13 cellular contexts compared by ENCODE assay signal in genomic region chr11:69300124-69301032, GRCh38. TPM values are rescaled to one million over a fixed set of nuclear protein-coding genes. Genes with fewer than 3 reads are reported as not detected.
DNase-seq lines count a peak whose midpoint lies in the region; ATAC-seq and TF ChIP-seq lines count a peak whose summit lies in the region.
"Had no signal": no experiment of that assay in that cellular context is flagged by ENCODE, and none has a peak within 500 bp of the region (broad histone marks: within the 10 kb centered on the region; RNA-seq: fewer than 3 reads in every experiment).

No MANE protein-coding gene starts in this region.

- peak overlapping the region in 2 of 8 donors; percentile 61 to 70 for H3K4me3 Mint-ChIP-seq in naive B cell
- H3K4me3 Mint-ChIP-seq: activated CD4-positive, alpha-beta memory T cell treated with anti-CD3 and anti-CD28 coated beads, Interleukin-2, amount 10 ng/mL, durations not matched to agents 7 days and 5 days; mesothelial cell of epicardium had no signal

- in situ Hi-C loops in IMR-90 (cut with MboI; ENCODE audit: low sequenced_read_pairs) = loop anchor here (5.0 kb wide), 1 partner anchor 342 kb away; the partner anchor contains the start of gene CCND1

- no peaks in the 10 kb centered on the region for H3K27me3 Mint-ChIP-seq in naive B cell

- intact Hi-C loops in IMR-90 (cut with micrococcal nuclease) (loop anchor here (1.0 kb wide), 1 partner anchor 197 kb away; no protein-coding TSS in a partner anchor), sigmoid colon (cut with DNase I) (no loop called here), left lung (cut with DNase I) (no loop called here)

- H3K4me3 ChIP-seq in IMR-90 (ENCODE audit: insufficient read depth, low read depth, low read length) = no peak overlapping the region
- no peak overlapping the region for H3K4me3 ChIP-seq in adipocyte (ENCODE audit: low read length)
- no peak overlapping the region for H3K4me3 ChIP-seq in sigmoid colon
- H3K4me3 ChIP-seq in left lung = no peak overlapping the region
- H3K4me3 ChIP-seq: right lobe of liver had no signal

- dilution Hi-C loops in IMR-90 (cut with HindIII; ENCODE audit: low sequenced_read_pairs, unreplicated experiment) = no loop called here

- no peaks in the 10 kb centered on the region; the same call in 1 of the 2 replicates for H4K20me1 ChIP-seq in IMR-90 (ENCODE audit: insufficient read depth, low read length)

- peak overlapping the region; percentile 100 for H2BK20ac ChIP-seq in IMR-90 (ENCODE audit: low read depth, low read length)

- peak overlapping the region; percentile 67; the same call in 1 of the 2 replicates for H3K18ac ChIP-seq in IMR-90 (ENCODE audit: low read depth, low read length)

- H3K4me2 ChIP-seq in IMR-90 (ENCODE audit: low read depth, low read length) = no peak overlapping the region

- no peak for TF ChIP-seq EP300 in sigmoid colon (IDR thresholded peaks at IDR 0.05)

- no peak for TF ChIP-seq POLR2A in IMR-90 (IDR thresholded peaks at IDR 0.05; ENCODE audit: low read depth, low read length)
- TF ChIP-seq POLR2A in sigmoid colon (IDR thresholded peaks at IDR 0.05) = no peak

- H3K9me3 ChIP-seq in IMR-90 (ENCODE audit: control insufficient read depth, insufficient read depth, low read length) (no peaks in the 10 kb centered on the region), adipocyte (ENCODE audit: control insufficient read depth, low read length) (no peaks in the 10 kb centered on the region), sigmoid colon (no peaks in the 10 kb centered on the region), left lung (no peaks in the 10 kb centered on the region)
- H3K9me3 ChIP-seq: right lobe of liver had no signal

- peaks cover 55% of the 10 kb centered on the region for H3K4me1 ChIP-seq in IMR-90 (ENCODE audit: control insufficient read depth, insufficient read depth, low read length)
- H3K4me1 ChIP-seq in adipocyte (ENCODE audit: control insufficient read depth, insufficient read depth, low read length) = peaks cover 68% of the 10 kb centered on the region
- H3K4me1 ChIP-seq in sigmoid colon = peaks cover 0 to 39% (median 31%) of the 10 kb centered on the region in 4 donors
- peaks cover 36 to 72% of the 10 kb centered on the region in 2 donors for H3K4me1 ChIP-seq in left lung

- DNase-seq in CMK (ENCODE audit: low read depth) (peak; percentile 55), IMR-90 (peak; percentile 61), adipocyte (ENCODE audit: low read depth) (peak; percentile 37), naive B cell (no peak), sigmoid colon (no peak), NCI-H2196 (lab: John Stamatoyannopoulos, UW; ENCODE audit: unreplicated experiment) (no peak), left lung (no peak), NCI-H2196 treated with DMSO at 0.1 percent for 48 hours (lab: John Stamatoyannopoulos, UW; ENCODE audit: unreplicated experiment) (no peak)
- DNase-seq: activated CD4-positive, alpha-beta memory T cell treated with anti-CD3 and anti-CD28 coated beads, Interleukin-2, amount 10 ng/mL, durations not matched to agents 7 days and 5 days; NCI-H2107; right lobe of liver; Right ventricle myocardium superior had no signal

- H3K79me1 ChIP-seq in IMR-90 (ENCODE audit: low read depth in 1 of 2, low read length in 2 of 2) = peaks cover 12 to 76% of the 10 kb centered on the region in 2 experiments; a peak in 3 of 4 replicates

- H2AFZ ChIP-seq in IMR-90 (replicated peaks; ENCODE audit: low read length, poor library complexity) = peak overlapping the region; percentile 74

- BruUV-seq in IMR-90 (replicated peaks; lab: Mats Ljungman, UMichigan) = no TSS peak

- peak overlapping the region; percentile 99 for H2AK5ac ChIP-seq in IMR-90 (ENCODE audit: low read depth, low read length)

- H4K91ac ChIP-seq in IMR-90 (ENCODE audit: insufficient read depth, low read depth, low read length) = peak overlapping the region; percentile 98

- no peak for TF ChIP-seq RAD21 in IMR-90 (IDR thresholded peaks at IDR 0.05; ENCODE audit: low read length)

- H3K27ac ChIP-seq in IMR-90 (ENCODE audit: insufficient read depth, low read length) (peak overlapping the region; percentile 69), sigmoid colon (no peak overlapping the region), left lung (peak overlapping the region in 1 of 2 donors; percentile 18)
- H3K27ac ChIP-seq: right lobe of liver had no signal

- peak overlapping the region; percentile 100 for H2AK9ac ChIP-seq in IMR-90 (replicated peaks; ENCODE audit: low read depth, low read length, poor library complexity)

- peak overlapping the region; percentile 99 for H2BK120ac ChIP-seq in IMR-90 (ENCODE audit: low read depth, low read length)

- peaks cover 48 to 68% (median 64%) of the 10 kb centered on the region in 3 donors for H3K4me1 Mint-ChIP-seq in naive B cell

- CTCF ChIA-PET in IMR-90 (lab: Yijun Ruan, JAX) = no interaction called here

- no peaks in the 10 kb centered on the region for H3K36me3 Mint-ChIP-seq in naive B cell
- H3K36me3 Mint-ChIP-seq: mesothelial cell of epicardium had no signal

- H3K14ac ChIP-seq in IMR-90 (replicated peaks; ENCODE audit: low read depth, low read length) = peak overlapping the region; percentile 96

- peak overlapping the region; percentile 91; the same call in 2 of the 3 replicates for H2BK15ac ChIP-seq in IMR-90 (ENCODE audit: low read depth, low read length)

- peaks cover 38% of the 10 kb centered on the region for H3K9me1 ChIP-seq in IMR-90 (ENCODE audit: insufficient read depth, low read length)

- H3K9ac ChIP-seq in IMR-90 (ENCODE audit: low read depth, low read length) (no peak overlapping the region), adipocyte (ENCODE audit: low read length) (peak overlapping the region; percentile 81)

- WGBS in IMR-90 (ENCODE audit: extremely low coverage in 2 of 2, insufficient read length in 1 of 2), 2 experiments = 63 to 100% methylated on average over 1 to 4 of the region's 11 CpGs
- WGBS in sigmoid colon, 2 donors = 79 to 85% methylated on average over 11 of the region's 11 CpGs

- peak overlapping the region; percentile 97 for H2BK5ac ChIP-seq in IMR-90 (ENCODE audit: low read depth, low read length, poor library complexity, severe bottlenecking)

- TF ChIP-seq CTCF in IMR-90 (conservative IDR thresholded peaks at IDR 0.05; ENCODE audit: low read depth, low read length) (no peak), sigmoid colon (IDR thresholded peaks at IDR 0.05) (no peak), left lung (IDR thresholded peaks at IDR 0.05) (no peak)

- peak overlapping the region; percentile 95 to 97 for H4K8ac ChIP-seq in IMR-90 (ENCODE audit: low read depth in 2 of 2, low read length in 2 of 2)

- peak overlapping the region; percentile 91 for H3K23ac ChIP-seq in IMR-90 (ENCODE audit: low read depth, low read length)

- H3K27me3 ChIP-seq in IMR-90 (ENCODE audit: control insufficient read depth, insufficient read depth, low read length) (no peaks in the 10 kb centered on the region), adipocyte (replicated peaks; ENCODE audit: control insufficient read depth, insufficient read depth, low read length) (no peaks in the 10 kb centered on the region), sigmoid colon (no peaks in the 10 kb centered on the region), left lung (no peaks in the 10 kb centered on the region)
- H3K27me3 ChIP-seq: right lobe of liver had no signal

- peak overlapping the region; percentile 100 for H3K4ac ChIP-seq in IMR-90 (ENCODE audit: low read depth, low read length)

- H3K9me3 Mint-ChIP-seq in naive B cell = peaks cover 0 to 4% (median 0%) of the 10 kb centered on the region in 7 donors
- H3K9me3 Mint-ChIP-seq: activated CD4-positive, alpha-beta memory T cell treated with anti-CD3 and anti-CD28 coated beads, Interleukin-2, amount 10 ng/mL, durations not matched to agents 7 days and 5 days; mesothelial cell of epicardium had no signal

- H3K36me3 ChIP-seq in IMR-90 (ENCODE audit: control insufficient read depth, insufficient read depth, low read length) (no peaks in the 10 kb centered on the region), adipocyte (ENCODE audit: control insufficient read depth, insufficient read depth, low read length, severe bottlenecking) (no peaks in the 10 kb centered on the region), sigmoid colon (no peaks in the 10 kb centered on the region), left lung (no peaks in the 10 kb centered on the region)
- H3K36me3 ChIP-seq: right lobe of liver had no signal

- ATAC-seq in IMR-90 (ENCODE audit: low read depth) (no peak), naive B cell (ENCODE audit: low read depth in 2 of 2) (no peak), left lung (no peak)
- ATAC-seq: right lobe of liver had no signal

- H4K5ac ChIP-seq in IMR-90 (ENCODE audit: low read depth, low read length) = peak overlapping the region; percentile 93

- POLR2A ChIA-PET in IMR-90 (lab: Charles Lee; ENCODE audit: unreplicated experiment) = no interaction called here

- peak overlapping the region; percentile 50; the same call in 1 of the 2 replicates for H3K56ac ChIP-seq in IMR-90 (ENCODE audit: extremely low read depth, insufficient read depth, low read length)

- H3K27ac Mint-ChIP-seq in naive B cell = peak overlapping the region; percentile 8 to 96 (median 72)
- H3K27ac Mint-ChIP-seq: activated CD4-positive, alpha-beta memory T cell treated with anti-CD3 and anti-CD28 coated beads, Interleukin-2, amount 10 ng/mL, durations not matched to agents 7 days and 5 days; mesothelial cell of epicardium had no signal

TF ChIP-seq in IMR-90, 13 proteins besides CTCF, POLR2A, EP300 and RAD21:
- TF ChIP-seq BHLHE40 (IDR thresholded peaks at IDR 0.05; ENCODE audit: low read depth, low read length) = 0 out of 2 replicates have a peak, but pooled peaks have one; percentile 5
- TF ChIP-seq CEBPB (IDR thresholded peaks at IDR 0.05; ENCODE audit: low read depth, low read length) = no peak
- TF ChIP-seq FOS (IDR thresholded peaks at IDR 0.05; ENCODE audit: low read depth, low read length) = 0 out of 2 replicates have a peak, but pooled peaks have one; percentile 8
- peak; percentile 21 for TF ChIP-seq RCOR1 (IDR thresholded peaks at IDR 0.05; ENCODE audit: insufficient replicate concordance, low read length)
- no peak for TF ChIP-seq NFE2L2 (IDR thresholded peaks at IDR 0.05; ENCODE audit: low read depth, low read length)
- TF ChIP-seq CHD1 (IDR thresholded peaks at IDR 0.05; ENCODE audit: low read depth, low read length) = no peak

RNA-seq across cellular contexts. Expression of gene MYEOV, which starts 6.4 kb away (rescaled TPM):
- 6.1 and 6.8 TPM in 2 replicates for total RNA-seq in IMR-90 (2012; rRNA removed)
- 5.8 and 12.5 TPM in 2 replicates for polyA plus RNA-seq in IMR-90 (2012; rRNA removed)
- polyA plus RNA-seq in IMR-90 (2012; cell fraction: cytosol; rRNA removed) = 3.3 and 5.6 TPM in 2 replicates
- 7.1 and 13.0 TPM in 2 replicates for polyA plus RNA-seq in IMR-90 (2012; cell fraction: nucleus; rRNA removed; ENCODE audit: low replicate concordance)
- under 1 TPM in 1 of 6 donors, not detected in 5; 0.25 TPM for polyA plus RNA-seq in naive B cell (ENCODE audit: low read depth in 6 of 6)
- total RNA-seq in sigmoid colon = not detected
- polyA plus RNA-seq in sigmoid colon = 10 to 100 TPM in 2 of 3 donors, 1 to 10 TPM in 1; 1.2 to 11.1 (median 10.1) TPM
- under 1 TPM; 0.47 to 0.85 TPM for total RNA-seq in left lung
- total RNA-seq: activated CD4-positive, alpha-beta memory T cell treated with anti-CD3 and anti-CD28 coated beads, Interleukin-2, amount 10 ng/mL, durations not matched to agents 7 days and 5 days; Right ventricle myocardium superior had no signal

Comparison
In these comparisons a context has a peak if more than half of its experiments do, and no peak if none do; other contexts are left out.
1. DNase-seq: peak in CMK (single experiment), IMR-90 (single experiment) and adipocyte (single experiment); none in naive B cell (single experiment), sigmoid colon (single experiment), NCI-H2196 (single experiment), left lung (0 of 2) and NCI-H2196 treated with DMSO at 0.1 percent for 48 hours (single experiment).